ENCODE assay signal across 15 cellular contexts in genomic region chr18:44771572-44771956, GRCh38.
DNase-seq lines count a peak whose midpoint lies in the region; ATAC-seq and TF ChIP-seq lines count a peak whose summit lies in the region.
"Had no signal": no experiment of that assay in that cellular context is flagged by ENCODE, and none has a peak within 500 bp of the region (broad histone marks: within the 10 kb centered on the region; RNA-seq: fewer than 3 reads in every experiment).

No MANE protein-coding gene starts in this region.

- H3K4me1 Mint-ChIP-seq in brain (peaks cover 72% of the 10 kb centered on the region), naive B cell (peaks cover 86 to 94% (median 93%) of the 10 kb centered on the region in 3 donors)
- H3K4me1 Mint-ChIP-seq in stimulated activated naive B cell treated with anti-CD40 and anti-IgM and Interleukin-4, amounts not matched to agents 10 μg/mL and 1 μg/mL and 100 μg/mL, for 72 hours, result peaks cover 67 to 95% of the 10 kb centered on the region in 2 donors

- H3K4me3 Mint-ChIP-seq in brain (no peak overlapping the region), naive B cell (peak overlapping the region in 4 of 8 donors; percentile 36 to 77 (median 60))
- peak overlapping the region; percentile 46 to 55 for H3K4me3 Mint-ChIP-seq in stimulated activated naive B cell treated with anti-CD40 and anti-IgM and Interleukin-4, amounts not matched to agents 10 μg/mL and 1 μg/mL and 100 μg/mL, for 72 hours

- peak; percentile 52 for DNase-seq in COLO668 (lab: John Stamatoyannopoulos, UW; ENCODE audit: unreplicated experiment)
- DNase-seq in naive B cell, result no peak
- DNase-seq in stimulated activated naive B cell treated with anti-CD40 and anti-IgM and Interleukin-4, amounts not matched to agents 10 μg/mL and 1 μg/mL and 100 μg/mL, for 72 hours, result no peak
- no peak for DNase-seq in T-helper 1 cell
- DNase-seq in NCI-H446 (lab: John Stamatoyannopoulos, UW), result no peak
- no peak for DNase-seq in posterior vena cava (ENCODE audit: low spot score)
- DNase-seq: activated CD4-positive, alpha-beta T cell treated with anti-CD3 and anti-CD28 coated beads for 48 hours; central memory CD4-positive, alpha-beta T cell; NCI-H1105 treated with DMSO at 0.1 percent for 48 hours; NCI-H526; occipital lobe; stimulated activated CD4-positive, alpha-beta T cell treated with anti-CD3 and anti-CD28 coated beads, Interleukin-2, amount 100 ng/mL, for 24 hours; SW 1271 had no signal

- intact Hi-C loops in posterior vena cava (cut with DNase I), result no loop called here

- no peak for TF ChIP-seq CTCF in brain (conservative IDR thresholded peaks at IDR 0.05)

- H3K36me3 Mint-ChIP-seq in brain (peaks cover 28% of the 10 kb centered on the region), naive B cell (peaks cover 10 to 11% of the 10 kb centered on the region in 2 donors)
- H3K36me3 Mint-ChIP-seq in stimulated activated naive B cell treated with anti-CD40 and anti-IgM and Interleukin-4, amounts not matched to agents 10 μg/mL and 1 μg/mL and 100 μg/mL, for 72 hours, result peaks cover 55 to 82% of the 10 kb centered on the region in 2 donors

- no peak for ATAC-seq in naive B cell (ENCODE audit: low read depth in 2 of 2)
- peak; percentile 48 to 50 for ATAC-seq in stimulated activated naive B cell treated with anti-CD40 and anti-IgM and Interleukin-4, amounts not matched to agents 10 μg/mL and 1 μg/mL and 100 μg/mL, for 72 hours (replicated peaks)
- ATAC-seq: esophagus mucosa had no signal

- no peaks in the 10 kb centered on the region for H3K9me3 Mint-ChIP-seq in brain
- H3K9me3 Mint-ChIP-seq in naive B cell, result peaks cover 0 to 2% (median 0%) of the 10 kb centered on the region in 7 donors
- H3K9me3 Mint-ChIP-seq in stimulated activated naive B cell treated with anti-CD40 and anti-IgM and Interleukin-4, amounts not matched to agents 10 μg/mL and 1 μg/mL and 100 μg/mL, for 72 hours, result peaks cover 2 to 3% of the 10 kb centered on the region in 2 donors

- H3K27ac Mint-ChIP-seq in brain, result peak overlapping the region in 3 of 5 experiments; percentile 15 to 72 (median 54)
- H3K27ac Mint-ChIP-seq in naive B cell, result peak overlapping the region in 5 of 6 donors; percentile 71 to 93 (median 76)
- H3K27ac Mint-ChIP-seq in stimulated activated naive B cell treated with anti-CD40 and anti-IgM and Interleukin-4, amounts not matched to agents 10 μg/mL and 1 μg/mL and 100 μg/mL, for 72 hours, result peak overlapping the region; percentile 97

- H3K27me3 Mint-ChIP-seq in brain (no peaks in the 10 kb centered on the region), naive B cell (no peaks in the 10 kb centered on the region)
- H3K27me3 Mint-ChIP-seq in stimulated activated naive B cell treated with anti-CD40 and anti-IgM and Interleukin-4, amounts not matched to agents 10 μg/mL and 1 μg/mL and 100 μg/mL, for 72 hours, result no peaks in the 10 kb centered on the region

Comparison
In these comparisons a context has a peak if more than half of its experiments do, and no peak if none do; other contexts are left out.
1. H3K4me3 Mint-ChIP-seq: peak in stimulated activated naive B cell treated with anti-CD40 and anti-IgM and Interleukin-4, amounts not matched to agents 10 μg/mL and 1 μg/mL and 100 μg/mL, for 72 hours (2 of 2); none in brain (0 of 5).
2. ATAC-seq: peak in stimulated activated naive B cell treated with anti-CD40 and anti-IgM and Interleukin-4, amounts not matched to agents 10 μg/mL and 1 μg/mL and 100 μg/mL, for 72 hours (2 of 2); none in naive B cell (0 of 2).
3. Peak in every context shown above with its lines, with median percentiles within 50 percentile points of each other: H3K27ac Mint-ChIP-seq.